ENCODE assay signal across 8 cellular contexts in genomic region chr1:160285506-160285905, GRCh38. TPM values are rescaled to one million over a fixed set of nuclear protein-coding genes. Genes with fewer than 3 reads are reported as not detected.
DNase-seq lines count a peak whose midpoint lies in the region; ATAC-seq, FAIRE-seq and TF ChIP-seq lines count a peak whose summit lies in the region.

No MANE protein-coding gene starts in this region.

- H3K4me1 ChIP-seq in heart left ventricle (peaks cover 0 to 25% (median 18%) of the 10 kb centered on the region in 12 donors), astrocyte (ENCODE audit: insufficient read depth, low read length) (peaks cover 7% of the 10 kb centered on the region), upper lobe of right lung (peaks cover 16% of the 10 kb centered on the region)

- H3K36me3 ChIP-seq in heart left ventricle, result peaks cover 0 to 58% (median 50%) of the 10 kb centered on the region in 9 donors
- H3K36me3 ChIP-seq in astrocyte (ENCODE audit: insufficient read depth, low read length), result peaks cover 35% of the 10 kb centered on the region
- H3K36me3 ChIP-seq in upper lobe of right lung, result peaks cover 48% of the 10 kb centered on the region

- H3K4me1 Mint-ChIP-seq in astrocyte (ENCODE audit: low read depth, unreplicated experiment) (peaks cover 9% of the 10 kb centered on the region), memory B cell (peaks cover 17% of the 10 kb centered on the region)

- no peak for ATAC-seq in heart left ventricle
- ATAC-seq in left ventricle myocardium superior, result no peak
- ATAC-seq in memory B cell (ENCODE audit: low read depth), result no peak
- no peak for ATAC-seq in upper lobe of right lung

- peak overlapping the region; percentile 94 for H3K4me3 Mint-ChIP-seq in astrocyte (ENCODE audit: unreplicated experiment)
- H3K4me3 Mint-ChIP-seq in memory B cell, result peak overlapping the region; percentile 80

- H3K36me3 Mint-ChIP-seq in astrocyte (ENCODE audit: low read depth, unreplicated experiment) (peaks cover 20% of the 10 kb centered on the region), memory B cell (peaks cover 14% of the 10 kb centered on the region)

- H3K79me2 ChIP-seq in astrocyte (ENCODE audit: insufficient read depth, low read length), result peaks cover 26% of the 10 kb centered on the region

- H3K27me3 ChIP-seq in heart left ventricle (no peaks in the 10 kb centered on the region), astrocyte (ENCODE audit: insufficient read depth, low read length) (no peaks in the 10 kb centered on the region), upper lobe of right lung (no peaks in the 10 kb centered on the region)

- no peaks in the 10 kb centered on the region for H3K27me3 Mint-ChIP-seq in astrocyte (ENCODE audit: low read depth, unreplicated experiment)
- no peaks in the 10 kb centered on the region for H3K27me3 Mint-ChIP-seq in memory B cell

- TF ChIP-seq POLR2A in heart left ventricle (IDR thresholded peaks at IDR 0.05), result no peak

- H3K9ac ChIP-seq in astrocyte (ENCODE audit: low read length), result peak overlapping the region; percentile 97

- no peak overlapping the region for H3K27ac ChIP-seq in heart left ventricle
- no peak overlapping the region for H3K27ac ChIP-seq in astrocyte (ENCODE audit: low read depth, low read length)
- no peak overlapping the region for H3K27ac ChIP-seq in upper lobe of right lung

- no peak for TF ChIP-seq CTCF in heart left ventricle (IDR thresholded peaks at IDR 0.05)
- TF ChIP-seq CTCF in astrocyte (IDR thresholded peaks at IDR 0.05; ENCODE audit: insufficient read depth, low read depth, low read length), result no peak
- TF ChIP-seq CTCF in upper lobe of right lung (IDR thresholded peaks at IDR 0.05), result no peak

- H3K27ac Mint-ChIP-seq in astrocyte (ENCODE audit: unreplicated experiment) (no peak overlapping the region), memory B cell (no peak overlapping the region)

- intact Hi-C loops in heart left ventricle (cut with DNase I), result loop anchor here in 4 of 10 donors (2.0 to 5.0 kb wide), 4 partner anchors 23 to 188 kb away; partner anchors contain the start of genes DCAF8 (in 2 of the 4), COPA (in 1 of the 4), IGSF8 (in 1 of the 4) and NCSTN (in 1 of the 4)
- intact Hi-C loops in left ventricle myocardium superior (cut with micrococcal nuclease), result no loop called here
- intact Hi-C loops in upper lobe of right lung (cut with DNase I), result no loop called here

- FAIRE-seq in astrocyte (lab: Jason Lieb, UNC), result no peak

- peak overlapping the region; percentile 98 for H3K4me2 ChIP-seq in astrocyte (ENCODE audit: low read length)

- 75 to 84% (median 81%) methylated on average over 23 of the region's 23 CpGs for WGBS in heart left ventricle, 4 donors

- peak in 1 of 5 donors; percentile 53 for DNase-seq in heart left ventricle
- DNase-seq in left ventricle myocardium superior, result no peak
- DNase-seq in astrocyte (ENCODE audit: low read depth), result no peak
- DNase-seq in memory B cell (ENCODE audit: low spot score in 2 of 2), result no peak
- DNase-seq in upper lobe of right lung, result no peak
- DNase-seq in NCI-H526 (lab: John Stamatoyannopoulos, UW), result no peak
- no peak for DNase-seq in NAMALWA (ENCODE audit: low spot score)
- no peak for DNase-seq in COLO829 (ENCODE audit: low spot score)

- H3K9me3 ChIP-seq in heart left ventricle (no peaks in the 10 kb centered on the region), astrocyte (ENCODE audit: insufficient read depth, low read depth, low read length) (no peaks in the 10 kb centered on the region), upper lobe of right lung (no peaks in the 10 kb centered on the region)

- H4K20me1 ChIP-seq in astrocyte (ENCODE audit: insufficient read depth, low read length), result peaks cover 23% of the 10 kb centered on the region

- no peak overlapping the region for H2AFZ ChIP-seq in astrocyte (ENCODE audit: low read depth, low read length)

- H3K4me3 ChIP-seq in heart left ventricle, result peak overlapping the region in 11 of 12 donors; percentile 76 to 98 (median 82)
- peak overlapping the region; percentile 92 for H3K4me3 ChIP-seq in astrocyte (ENCODE audit: insufficient read depth, low read depth, low read length)
- peak overlapping the region; percentile 82 for H3K4me3 ChIP-seq in upper lobe of right lung

- no peaks in the 10 kb centered on the region for H3K9me3 Mint-ChIP-seq in astrocyte (ENCODE audit: unreplicated experiment)
- no peaks in the 10 kb centered on the region for H3K9me3 Mint-ChIP-seq in memory B cell

RNA-seq across cellular contexts. Expression of gene PEX19, which starts 0.6 kb away (rescaled TPM):
- total RNA-seq in heart left ventricle, result 100 to 1,000 TPM in 1 of 9 donors, 10 to 100 TPM in 8; 65.0 to 105 (median 85.7) TPM
- 10 to 100 TPM; 22.5 to 44.8 TPM for polyA plus RNA-seq in heart left ventricle
- total RNA-seq in left ventricle myocardium superior, result 96.2 TPM
- 59.2 and 64.2 TPM in 2 replicates for total RNA-seq in astrocyte
- total RNA-seq in upper lobe of right lung, result 64.2 TPM

RNA-seq across cellular contexts. Expression of gene DCAF8, which starts 23.2 kb away (rescaled TPM):
- 100 to 1,000 TPM; 111 to 161 (median 131) TPM for total RNA-seq in heart left ventricle
- 10 to 100 TPM; 78.4 to 96.9 TPM for polyA plus RNA-seq in heart left ventricle
- total RNA-seq in left ventricle myocardium superior, result 145 TPM
- total RNA-seq in astrocyte, result 107 and 127 TPM in 2 replicates
- 130 TPM for total RNA-seq in upper lobe of right lung

RNA-seq across cellular contexts. Expression of gene COPA, which starts 57.5 kb away (rescaled TPM):
- total RNA-seq in heart left ventricle (100 to 1,000 TPM in 6 of 9 donors, 10 to 100 TPM in 3; 78.6 to 129 (median 115) TPM), left ventricle myocardium superior (93.0 TPM), astrocyte (281 and 305 TPM in 2 replicates), upper lobe of right lung (142 TPM)
- polyA plus RNA-seq in heart left ventricle, result 10 to 100 TPM; 46.9 to 97.8 TPM

RNA-seq across cellular contexts. Expression of gene NCSTN, which starts 57.7 kb away (rescaled TPM):
- 100 to 1,000 TPM in 1 of 9 donors, 10 to 100 TPM in 8; 54.1 to 101 (median 72.2) TPM for total RNA-seq in heart left ventricle
- 10 to 100 TPM; 47.3 to 47.9 TPM for polyA plus RNA-seq in heart left ventricle
- 60.7 TPM for total RNA-seq in left ventricle myocardium superior
- 171 and 187 TPM in 2 replicates for total RNA-seq in astrocyte
- 91.9 TPM for total RNA-seq in upper lobe of right lung
